ENCODE assay signal across 8 cellular contexts in the genomic region with DNA sequence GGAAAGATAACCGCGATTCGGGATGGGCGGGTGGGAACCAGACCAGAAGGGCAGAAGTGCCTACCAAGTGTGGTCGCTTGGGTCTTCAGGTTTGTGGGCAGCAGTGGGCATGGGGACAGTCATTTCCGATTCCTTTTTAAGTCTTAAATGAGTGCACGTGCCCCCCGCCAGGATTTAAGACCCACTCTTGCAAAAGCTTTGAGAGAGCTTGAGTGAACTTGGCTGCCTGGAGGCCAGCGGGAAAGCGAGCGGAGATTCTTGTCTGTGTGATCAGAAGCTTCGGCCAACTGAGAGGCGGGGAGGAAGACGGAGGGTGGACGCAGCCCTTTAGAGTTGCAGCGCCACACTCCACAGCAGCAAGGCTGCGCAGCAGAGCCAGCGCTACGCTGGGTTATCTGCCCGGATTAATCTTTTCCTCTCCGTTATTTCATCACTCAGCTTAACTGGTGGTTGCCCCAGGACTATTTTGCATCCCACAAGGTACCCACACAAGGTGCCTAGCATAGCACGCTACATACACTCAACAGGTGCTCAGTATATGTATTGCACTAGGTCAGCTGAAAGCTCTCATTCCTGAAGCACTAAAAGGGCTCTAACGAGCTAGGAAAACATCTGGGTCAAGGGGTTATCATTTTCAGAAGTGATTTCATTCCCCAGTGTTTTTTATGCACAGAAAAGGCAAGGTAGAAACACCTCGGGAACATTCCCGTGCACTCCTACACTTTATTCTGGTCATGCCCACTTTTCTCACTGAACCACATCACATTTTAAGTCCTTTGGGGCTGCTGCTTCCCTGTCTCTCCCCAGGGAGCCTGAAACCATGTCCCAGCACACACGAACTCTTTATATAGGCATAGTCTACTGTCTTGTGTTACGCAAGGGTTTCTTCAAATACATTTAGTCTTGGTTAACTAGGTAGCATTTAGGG. TPM values are rescaled to one million over a fixed set of nuclear protein-coding genes. Genes with fewer than 3 reads are reported as not detected.
DNase-seq lines count a peak whose midpoint lies in the region; ATAC-seq and TF ChIP-seq lines count a peak whose summit lies in the region.

No MANE protein-coding gene starts in this region.

- DNase-seq in GM13977 (ENCODE audit: low spot score): no peak
- peak; percentile 61 for DNase-seq in activated CD4-positive, alpha-beta T cell treated with anti-CD3 and anti-CD28 coated beads for 48 hours
- peak; percentile 21 for DNase-seq in esophagus muscularis mucosa (ENCODE audit: extremely low spot score)
- DNase-seq in testis: peak; percentile 61
- no peak for DNase-seq in SHP77 (lab: John Stamatoyannopoulos, UW)

- H3K9ac ChIP-seq in HUES64 (ENCODE audit: low read depth, low read length) (no peak overlapping the region), mucosa of stomach (ENCODE audit: low read length) (no peak overlapping the region)

- peaks cover 81% of the 10 kb centered on the region for H3K27me3 ChIP-seq in HUES64 (ENCODE audit: insufficient read depth, low read length)
- H3K27me3 ChIP-seq in esophagus muscularis mucosa: no peaks in the 10 kb centered on the region
- H3K27me3 ChIP-seq in mucosa of stomach (ENCODE audit: control insufficient read depth, insufficient read depth, low read length): peaks cover 48% of the 10 kb centered on the region
- peaks cover 4% of the 10 kb centered on the region for H3K27me3 ChIP-seq in testis

- H3K36me3 ChIP-seq in HUES64 (ENCODE audit: insufficient read depth, low read length): no peaks in the 10 kb centered on the region
- no peaks in the 10 kb centered on the region for H3K36me3 ChIP-seq in esophagus muscularis mucosa
- H3K36me3 ChIP-seq in mucosa of stomach (ENCODE audit: control insufficient read depth, insufficient read depth, low read length): no peaks in the 10 kb centered on the region
- no peaks in the 10 kb centered on the region for H3K36me3 ChIP-seq in testis (ENCODE audit: low read depth, missing control alignments)

- peak overlapping the region; percentile 53 for H3K4me3 ChIP-seq in HUES64 (ENCODE audit: low read length)
- peak overlapping the region; percentile 64 to 82 (median 67) for H3K4me3 ChIP-seq in esophagus muscularis mucosa
- peak overlapping the region; percentile 14 for H3K4me3 ChIP-seq in mucosa of stomach (ENCODE audit: low read length)
- H3K4me3 ChIP-seq in testis: peak overlapping the region; percentile 60 to 76

- ATAC-seq in HG03280 (IDR thresholded peaks at IDR 0.05; ENCODE audit: unreplicated experiment): no peak

- H3K4me1 ChIP-seq in HUES64 (ENCODE audit: insufficient read depth, low read length): peaks cover 3% of the 10 kb centered on the region; the same call in 1 of the 2 replicates
- H3K4me1 ChIP-seq in esophagus muscularis mucosa: peaks cover 26 to 36% (median 31%) of the 10 kb centered on the region in 4 donors
- peaks cover 21% of the 10 kb centered on the region for H3K4me1 ChIP-seq in mucosa of stomach (ENCODE audit: control insufficient read depth, insufficient read depth, low read length)
- H3K4me1 ChIP-seq in testis: peaks cover 4% of the 10 kb centered on the region

- 13% methylated on average over 27 of the region's 27 CpGs for WGBS in HUES64
- WGBS in esophagus muscularis mucosa: 7% methylated on average over 24 of the region's 27 CpGs
- WGBS in testis, 2 donors: 9 to 10% methylated on average over 21 to 27 of the region's 27 CpGs

- H3K27ac ChIP-seq in HUES64 (ENCODE audit: low read depth, low read length): no peak overlapping the region
- H3K27ac ChIP-seq in esophagus muscularis mucosa (replicated peaks in 1 of 4): peak overlapping the region; percentile 68 to 82 (median 78)
- H3K27ac ChIP-seq in testis: no peak overlapping the region

- in situ Hi-C loops in GM13977 (cut with MboI; ENCODE audit: low pct_unique_long_range_greater_than_20kb, low sequenced_read_pairs, unreplicated experiment): no loop called here

- peak; percentile 32 for TF ChIP-seq CTCF in GM13977 (IDR thresholded peaks at IDR 0.05; ENCODE audit: extremely low read depth, insufficient read depth, missing control alignments)
- TF ChIP-seq CTCF in esophagus muscularis mucosa (IDR thresholded peaks at IDR 0.05): peak in 1 of 3 experiments; percentile 5
- TF ChIP-seq CTCF in testis (IDR thresholded peaks at IDR 0.05): no peak

- TF ChIP-seq POLR2A in esophagus muscularis mucosa (IDR thresholded peaks at IDR 0.05; ENCODE audit: low read depth) (no peak), testis (IDR thresholded peaks at IDR 0.05) (no peak)

- H3K9me3 ChIP-seq in HUES64 (ENCODE audit: insufficient read depth, low read depth, low read length) (no peaks in the 10 kb centered on the region), esophagus muscularis mucosa (no peaks in the 10 kb centered on the region), mucosa of stomach (ENCODE audit: control insufficient read depth, low read length) (no peaks in the 10 kb centered on the region), testis (no peaks in the 10 kb centered on the region)

- intact Hi-C loops in esophagus muscularis mucosa (cut with DNase I) (no loop called here), testis (cut with DNase I; ENCODE audit: low total_unique reads) (no loop called here)

- no peak for TF ChIP-seq EP300 in esophagus muscularis mucosa (IDR thresholded peaks at IDR 0.05)

RNA-seq across cellular contexts. Expression of a gene that starts 1.5 kb away (rescaled TPM):
- 1.7 TPM for polyA plus RNA-seq in HUES64 (2013, experiment 1 of 2)
- polyA plus RNA-seq in HUES64 (2013, experiment 2 of 2): 1.8 TPM
- 1 to 10 TPM; 2.1 to 8.1 (median 5.9) TPM for total RNA-seq in esophagus muscularis mucosa
- total RNA-seq in testis: 1 to 10 TPM; 1.1 to 2.5 TPM
- 4.2 TPM for polyA plus RNA-seq in testis (ENCODE audit: insufficient read depth, low read depth, low replicate concordance)

Comparison
In these comparisons a context has a peak if more than half of its experiments do, and no peak if none do; other contexts are left out.
1. DNase-seq: peak in activated CD4-positive, alpha-beta T cell treated with anti-CD3 and anti-CD28 coated beads for 48 hours (single experiment), esophagus muscularis mucosa (single experiment) and testis (single experiment); none in GM13977 (single experiment) and SHP77 (0 of 2).
2. H3K27ac ChIP-seq: peak in esophagus muscularis mucosa (4 of 4); none in HUES64 (single experiment) and testis (0 of 2).
3. H3K4me3 ChIP-seq: peak in every context shown above with its lines; median percentile 68 in testis; 67 in esophagus muscularis mucosa; 53 in HUES64; 14 in mucosa of stomach.